In genomic region chr9:78881295-78881694, GRCh38 we compare ENCODE assay signal across 8 cellular contexts.
"Had no signal": no experiment of that assay in that cellular context is flagged by ENCODE, and none has a peak within 500 bp of the region (broad histone marks: within the 10 kb centered on the region; RNA-seq: fewer than 3 reads in every experiment).

No MANE protein-coding gene starts in this region.

- H3K9me3 Mint-ChIP-seq: H9, HFFc6 had no signal

- DNase-seq: GM23248, GOT3, H9, HCEC 1CT, HFFc6, KBM-7 had no signal

- FAIRE-seq: HTR-8/SVneo had no signal

- H3K4me3 Mint-ChIP-seq: H9, HFFc6, IgD-negative memory B cell had no signal

- H3K27me3 Mint-ChIP-seq: IgD-negative memory B cell had no signal

- H3K27ac Mint-ChIP-seq: H9, HFFc6, IgD-negative memory B cell had no signal

- H3K4me1 Mint-ChIP-seq: H9, IgD-negative memory B cell had no signal

- H3K36me3 Mint-ChIP-seq: IgD-negative memory B cell had no signal

- H3K4me3 ChIP-seq: GM23248 had no signal

- H3K27ac ChIP-seq: GM23248 had no signal
